19 cellular contexts compared by ENCODE assay signal in genomic region chr4:144514736-144515135, GRCh38.
DNase-seq lines count a peak whose midpoint lies in the region; ATAC-seq and TF ChIP-seq lines count a peak whose summit lies in the region.
"Had no signal": no experiment of that assay in that cellular context is flagged by ENCODE, and none has a peak within 500 bp of the region (broad histone marks: within the 10 kb centered on the region; RNA-seq: fewer than 3 reads in every experiment).

No MANE protein-coding gene starts in this region.

- no peaks in the 10 kb centered on the region for H3F3A ChIP-seq in GM23338 (replicated peaks; ENCODE audit: low read depth)

- H3K4me2 ChIP-seq in GM23338, result no peak overlapping the region
- H3K4me2 ChIP-seq in mesendoderm (ENCODE audit: low read length), result no peak overlapping the region
- H3K4me2 ChIP-seq: A549; BLaER1 treated with 17β-estradiol and CSF1 and Interleukin-3, amounts not matched to agents 10 nM and 100 nM had no signal

- H3K27me3 Mint-ChIP-seq in GM23338 (ENCODE audit: insufficient read depth, low read depth, poor library complexity), result no peaks in the 10 kb centered on the region
- H3K27me3 Mint-ChIP-seq: B cell; CD4-positive, alpha-beta T cell had no signal

- peak; percentile 25 for DNase-seq in NCI-H82 (lab: John Stamatoyannopoulos, UW)
- DNase-seq in NCI-H82 treated with DMSO at 0.1 percent for 48 hours (lab: John Stamatoyannopoulos, UW; ENCODE audit: unreplicated experiment), result no peak
- peak; percentile 32 for DNase-seq in GM23338 (ENCODE audit: low spot score)
- DNase-seq in mesendoderm, result peak; percentile 60
- DNase-seq in retinal pigment epithelial cell (ENCODE audit: low read depth), result peak; percentile 39
- DNase-seq in uterus, result no peak
- no peak for DNase-seq in head of caudate nucleus
- DNase-seq: AML-193; Caco-2; Calu3; CD4-positive, alpha-beta T cell; CD8-positive, alpha-beta T cell; DMS79 treated with DMSO at 0.1 percent for 48 hours; GF-D8 had no signal

- no peak overlapping the region for H2BK15ac ChIP-seq in mesendoderm (replicated peaks; ENCODE audit: low read depth)

- H3K36me3 Mint-ChIP-seq in GM23338 (ENCODE audit: low read depth), result no peaks in the 10 kb centered on the region
- H3K36me3 Mint-ChIP-seq: CD8-positive, alpha-beta T cell had no signal

- no peak overlapping the region for H3K27ac Mint-ChIP-seq in GM23338
- H3K27ac Mint-ChIP-seq: B cell; CD4-positive, alpha-beta T cell; CD8-positive, alpha-beta T cell had no signal

- H3K36me3 ChIP-seq in GM23338 (ENCODE audit: insufficient read depth) (no peaks in the 10 kb centered on the region), mesendoderm (ENCODE audit: control insufficient read depth, insufficient read depth, low read length) (no peaks in the 10 kb centered on the region), uterus (no peaks in the 10 kb centered on the region)
- H3K36me3 ChIP-seq: BLaER1 treated with 17β-estradiol and CSF1 and Interleukin-3, amounts not matched to agents 10 nM and 100 nM had no signal

- no peak overlapping the region for H3K9ac ChIP-seq in mesendoderm (ENCODE audit: low read length)
- H3K9ac ChIP-seq: BLaER1 treated with 17β-estradiol and CSF1 and Interleukin-3, amounts not matched to agents 10 nM and 100 nM had no signal

- H3K9me3 Mint-ChIP-seq in GM23338, result no peaks in the 10 kb centered on the region
- H3K9me3 Mint-ChIP-seq: CD4-positive, alpha-beta T cell; CD8-positive, alpha-beta T cell had no signal

- no peak overlapping the region for H2AFZ ChIP-seq in GM23338

- intact Hi-C loops in uterus (cut with DNase I; ENCODE audit: low total_unique reads), result no loop called here
- intact Hi-C loops in head of caudate nucleus (cut with DNase I), result no loop called here

- no peak overlapping the region for H3K4ac ChIP-seq in mesendoderm (ENCODE audit: low read depth, low read length)

- H3K27ac ChIP-seq in GM23338 (ENCODE audit: low read depth) (no peak overlapping the region), mesendoderm (ENCODE audit: low read depth, low read length) (no peak overlapping the region), uterus (no peak overlapping the region)
- H3K27ac ChIP-seq: 22Rv1; A549; BLaER1 treated with 17β-estradiol and CSF1 and Interleukin-3, amounts not matched to agents 10 nM and 100 nM; C4-2B had no signal

- no peak for ATAC-seq in GM23338
- ATAC-seq: A549; CD8-positive, alpha-beta T cell had no signal

- no peak for TF ChIP-seq CTCF in GM23338 (conservative IDR thresholded peaks at IDR 0.05; ENCODE audit: low read depth in 2 of 2)
- no peak for TF ChIP-seq CTCF in retinal pigment epithelial cell (conservative IDR thresholded peaks at IDR 0.05; ENCODE audit: low read depth, low read length)
- no peak for TF ChIP-seq CTCF in uterus (IDR thresholded peaks at IDR 0.05)

- no peak overlapping the region for H3K18ac ChIP-seq in mesendoderm (ENCODE audit: low read length)

- H3K9me2 ChIP-seq in GM23338 (ENCODE audit: insufficient read depth), result no peaks in the 10 kb centered on the region

- no peak overlapping the region for H2AK5ac ChIP-seq in mesendoderm (ENCODE audit: low read length)

- H4K20me1 ChIP-seq in GM23338 (replicated peaks; ENCODE audit: insufficient read depth), result no peaks in the 10 kb centered on the region
- H4K20me1 ChIP-seq: BLaER1 treated with 17β-estradiol and CSF1 and Interleukin-3, amounts not matched to agents 10 nM and 100 nM had no signal

- no CpG with 5 or more reads among the region's 1 CpG for WGBS in mesendoderm (ENCODE audit: extremely low coverage, insufficient coverage, low lambda C conversion rate)

- H3K4me3 Mint-ChIP-seq in GM23338, result no peak overlapping the region
- H3K4me3 Mint-ChIP-seq: B cell; CD4-positive, alpha-beta T cell; CD8-positive, alpha-beta T cell had no signal

- H3K27me3 ChIP-seq in GM23338 (ENCODE audit: insufficient read depth) (no peaks in the 10 kb centered on the region), mesendoderm (ENCODE audit: insufficient read depth, low read length, poor library complexity) (no peaks in the 10 kb centered on the region), uterus (no peaks in the 10 kb centered on the region)
- H3K27me3 ChIP-seq: BLaER1 treated with 17β-estradiol and CSF1 and Interleukin-3, amounts not matched to agents 10 nM and 100 nM had no signal

- H3K79me2 ChIP-seq in GM23338 (replicated peaks; ENCODE audit: insufficient read depth) (no peaks in the 10 kb centered on the region), mesendoderm (ENCODE audit: control insufficient read depth, insufficient read depth, low read length) (no peaks in the 10 kb centered on the region)

- no peak overlapping the region for H3K4me3 ChIP-seq in GM23338
- H3K4me3 ChIP-seq in mesendoderm (ENCODE audit: low read length), result no peak overlapping the region
- H3K4me3 ChIP-seq in retinal pigment epithelial cell (ENCODE audit: low read length), result no peak overlapping the region
- H3K4me3 ChIP-seq in uterus, result no peak overlapping the region
- H3K4me3 ChIP-seq: A549; BLaER1 treated with 17β-estradiol and CSF1 and Interleukin-3, amounts not matched to agents 10 nM and 100 nM had no signal

- no peak overlapping the region for H4K8ac ChIP-seq in mesendoderm (ENCODE audit: low read depth, low read length)

- H3K56ac ChIP-seq in mesendoderm (ENCODE audit: low read length), result no peak overlapping the region

- H3K4me1 ChIP-seq in GM23338 (ENCODE audit: insufficient read depth) (no peaks in the 10 kb centered on the region), mesendoderm (ENCODE audit: control insufficient read depth, low read depth, low read length) (peaks cover 6% of the 10 kb centered on the region), uterus (no peaks in the 10 kb centered on the region)
- H3K4me1 ChIP-seq: A549 had no signal

- no peak overlapping the region for H2BK5ac ChIP-seq in mesendoderm (ENCODE audit: low read length)

- H3K9me3 ChIP-seq in uterus, result no peaks in the 10 kb centered on the region
- H3K9me3 ChIP-seq: A549; BLaER1 treated with 17β-estradiol and CSF1 and Interleukin-3, amounts not matched to agents 10 nM and 100 nM; Caco-2 had no signal

- TF ChIP-seq POLR2A in uterus (IDR thresholded peaks at IDR 0.05), result no peak

- H3K23ac ChIP-seq in mesendoderm (ENCODE audit: low read length), result no peak overlapping the region

- H2BK120ac ChIP-seq in mesendoderm (ENCODE audit: low read depth, low read length), result no peak overlapping the region

- peaks cover 4% of the 10 kb centered on the region; the same call in 1 of the 3 replicates for H3K4me1 Mint-ChIP-seq in GM23338
- H3K4me1 Mint-ChIP-seq: B cell had no signal

- no peak overlapping the region for H4K5ac ChIP-seq in mesendoderm (ENCODE audit: low read length)

- no peaks in the 10 kb centered on the region for H3K79me1 ChIP-seq in mesendoderm (ENCODE audit: low read length)

TF ChIP-seq in GM23338, 12 proteins besides CTCF, POLR2A, EP300 and RAD21:
- TF ChIP-seq POLR2AphosphoS5 (IDR thresholded peaks at IDR 0.05; ENCODE audit: low read depth) (no peak), ZNF331 (CRISPR knock-in tag; IDR thresholded peaks at IDR 0.05; ENCODE audit: low read depth) (no peak), EZH2phosphoT487 (IDR thresholded peaks at IDR 0.05; ENCODE audit: unreplicated experiment) (no peak), ZNF114 (CRISPR knock-in tag; IDR thresholded peaks at IDR 0.05) (no peak), ETS1 (IDR thresholded peaks at IDR 0.05) (no peak), REST (IDR thresholded peaks at IDR 0.05; ENCODE audit: unreplicated experiment) (no peak), NANOG (IDR thresholded peaks at IDR 0.05; ENCODE audit: borderline replicate concordance) (no peak)

Comparison
In these comparisons a context has a peak if more than half of its experiments do, and no peak if none do; other contexts are left out.
1. DNase-seq: peak in NCI-H82 (single experiment), GM23338 (single experiment), mesendoderm (single experiment) and retinal pigment epithelial cell (single experiment); none in NCI-H82 treated with DMSO at 0.1 percent for 48 hours (single experiment), uterus (0 of 2) and head of caudate nucleus (0 of 42).